In genomic region chr12:117530796-117531195, GRCh38 we compare ENCODE assay signal across 3 cellular contexts.
"Had no signal": no experiment of that assay in that cellular context is flagged by ENCODE, and none has a peak within 500 bp of the region (broad histone marks: within the 10 kb centered on the region; RNA-seq: fewer than 3 reads in every experiment).

No MANE protein-coding gene starts in this region.

- H3K4me3 ChIP-seq: GM12878 had no signal

- DNase-seq: GDM1, GF-D8 had no signal

- ATAC-seq: GM12878 had no signal
